In genomic region chr19:41906271-41906670, GRCh38 we compare ENCODE assay signal across 32 cellular contexts. TPM values are rescaled to one million over a fixed set of nuclear protein-coding genes. Genes with fewer than 3 reads are reported as not detected.
A peak's percentile ranks its signal among the peaks of the same experiment; 100 is the strongest.
DNase-seq lines count a peak whose midpoint lies in the region; ATAC-seq and TF ChIP-seq lines count a peak whose summit lies in the region.
"Had no signal": no experiment of that assay in that cellular context is flagged by ENCODE, and none has a peak within 500 bp of the region (broad histone marks: within the 10 kb centered on the region; RNA-seq: fewer than 3 reads in every experiment).

No MANE protein-coding gene starts in this region.

- no peaks in the 10 kb centered on the region for H3K27me3 ChIP-seq in Caco-2 (replicated peaks; ENCODE audit: control insufficient read depth, insufficient read depth, low read length)
- H3K27me3 ChIP-seq: adrenal gland had no signal

- no peaks in the 10 kb centered on the region for H3K9me2 ChIP-seq in OCI-LY7 (ENCODE audit: insufficient read depth, low read length)

- peak overlapping the region; percentile 78 for H3K27ac ChIP-seq in 22Rv1
- no peak overlapping the region for H3K27ac ChIP-seq in OCI-LY7 (ENCODE audit: low read depth, low read length, poor library complexity, severe bottlenecking)
- H3K27ac ChIP-seq: adrenal gland, BLaER1, dorsolateral prefrontal cortex, GM23248, KMS-11, left ventricle myocardium inferior, WERI-Rb-1 had no signal

- no peaks in the 10 kb centered on the region for H4K20me1 ChIP-seq in OCI-LY7 (ENCODE audit: insufficient read depth, low read length)

- no peak overlapping the region for H2AFZ ChIP-seq in OCI-LY7 (ENCODE audit: low read length)
- H2AFZ ChIP-seq: GM23248 had no signal

- H3K4me2 ChIP-seq in OCI-LY7 (ENCODE audit: low read length) = no peak overlapping the region
- H3K4me2 ChIP-seq: BLaER1, KMS-11 had no signal

- no peaks in the 10 kb centered on the region for H3K9me3 Mint-ChIP-seq in Caco-2 (ENCODE audit: unreplicated experiment)
- H3K9me3 Mint-ChIP-seq in WTC11 = no peaks in the 10 kb centered on the region
- no peaks in the 10 kb centered on the region for H3K9me3 Mint-ChIP-seq in memory B cell
- H3K9me3 Mint-ChIP-seq: brain, neural crest cell had no signal

- CTCF ChIA-PET in Caco-2 (lab: Charles Lee) = no interaction called here
- CTCF ChIA-PET in WTC11 (lab: Charles Lee) = interaction anchor here (0.9 to 1.7 kb wide), 4 partner anchors 10 to 31 kb away, joined by 3 to 7 read pairs (median 4); no protein-coding TSS in a partner anchor
- CTCF ChIA-PET in OCI-LY7 (lab: Charles Lee; ENCODE audit: unreplicated experiment) = no interaction called here

- no peaks in the 10 kb centered on the region for H3K79me2 ChIP-seq in OCI-LY7 (ENCODE audit: insufficient read depth, low read depth, low read length)

- H3K36me3 ChIP-seq in Caco-2 (ENCODE audit: control insufficient read depth, insufficient read depth, low read length) (peaks cover 8% of the 10 kb centered on the region), OCI-LY7 (ENCODE audit: insufficient read depth, low read length) (peaks cover 63% of the 10 kb centered on the region)

- H3K36me3 Mint-ChIP-seq in Caco-2 (ENCODE audit: insufficient read depth, unreplicated experiment) = peaks cover 30% of the 10 kb centered on the region
- peaks cover 26% of the 10 kb centered on the region for H3K36me3 Mint-ChIP-seq in WTC11
- H3K36me3 Mint-ChIP-seq in memory B cell = peaks cover 34% of the 10 kb centered on the region

- POLR2A ChIA-PET in Caco-2 (lab: Charles Lee) = no interaction called here
- POLR2A ChIA-PET in WTC11 (lab: Charles Lee) = interaction anchor here (0.6 to 1.7 kb wide), 4 partner anchors 14 to 36 kb away, joined by 3 to 5 read pairs (median 4); no protein-coding TSS in a partner anchor
- POLR2A ChIA-PET in OCI-LY7 (lab: Charles Lee) = no interaction called here

- BruUV-seq in Caco-2 (replicated peaks; lab: Mats Ljungman, UMichigan) (no TSS peak), OCI-LY7 (replicated peaks; lab: Mats Ljungman, UMichigan) (no TSS peak)

- intact Hi-C loops in Caco-2 (cut with micrococcal nuclease; ENCODE audit: unreplicated experiment) (no loop called here), OCI-LY7 (cut with micrococcal nuclease; ENCODE audit: unreplicated experiment) (no loop called here)

- H3K9me3 ChIP-seq in Caco-2 (no peaks in the 10 kb centered on the region), OCI-LY7 (ENCODE audit: low read length) (no peaks in the 10 kb centered on the region)
- H3K9me3 ChIP-seq: adrenal gland, BLaER1, left ventricle myocardium inferior had no signal

- TF ChIP-seq CTCF in 22Rv1 (IDR thresholded peaks at IDR 0.05) (no peak), Caco-2 (IDR thresholded peaks at IDR 0.05; ENCODE audit: insufficient read depth in 1 of 2, low read depth in 1 of 2, low read length in 1 of 2, severe bottlenecking in 1 of 2, unreplicated experiment in 1 of 2) (no peak), WTC11 (IDR thresholded peaks at IDR 0.05) (no peak), OCI-LY7 (conservative IDR thresholded peaks at IDR 0.05; ENCODE audit: low read length) (no peak)

- H3K4me3 Mint-ChIP-seq in Caco-2 (ENCODE audit: unreplicated experiment) (peak overlapping the region; percentile 19), WTC11 (no peak overlapping the region), memory B cell (no peak overlapping the region)
- H3K4me3 Mint-ChIP-seq: neural crest cell had no signal

- H3K4me3 ChIP-seq in Caco-2 (ENCODE audit: low read depth, low read length) (no peak overlapping the region), OCI-LY7 (ENCODE audit: low read depth, low read length, poor library complexity, severe bottlenecking) (no peak overlapping the region)
- H3K4me3 ChIP-seq: adrenal gland, BLaER1, dorsolateral prefrontal cortex, GM12878, GM23248, left ventricle myocardium inferior had no signal

- H3K27ac Mint-ChIP-seq in Caco-2 (ENCODE audit: unreplicated experiment) = peak overlapping the region; percentile 98
- H3K27ac Mint-ChIP-seq in WTC11 = peak overlapping the region; percentile 10; the same call in 1 of the 2 replicates
- H3K27ac Mint-ChIP-seq in memory B cell = peak overlapping the region; percentile 24

- H3K4me1 ChIP-seq in Caco-2 (peaks cover 26% of the 10 kb centered on the region), OCI-LY7 (ENCODE audit: insufficient read depth, low read length, poor library complexity, severe bottlenecking) (no peaks in the 10 kb centered on the region)
- H3K4me1 ChIP-seq: adrenal gland, left ventricle myocardium inferior had no signal

- peaks cover 28% of the 10 kb centered on the region for H3K4me1 Mint-ChIP-seq in Caco-2 (ENCODE audit: low read depth, unreplicated experiment)
- no peaks in the 10 kb centered on the region for H3K4me1 Mint-ChIP-seq in WTC11
- peaks cover 32% of the 10 kb centered on the region for H3K4me1 Mint-ChIP-seq in memory B cell
- H3K4me1 Mint-ChIP-seq: brain had no signal

- no peaks in the 10 kb centered on the region for H3K27me3 Mint-ChIP-seq in Caco-2 (ENCODE audit: insufficient read depth, unreplicated experiment)
- peaks cover 7% of the 10 kb centered on the region for H3K27me3 Mint-ChIP-seq in WTC11 (ENCODE audit: low read depth)
- H3K27me3 Mint-ChIP-seq in memory B cell = no peaks in the 10 kb centered on the region

- DNase-seq in Caco-2 (no peak), WTC11 (ENCODE audit: low spot score) (no peak), memory B cell (ENCODE audit: low spot score in 2 of 2) (no peak), NCI-H1436 (lab: John Stamatoyannopoulos, UW) (no peak), OCI-LY7 (ENCODE audit: low spot score) (no peak)
- DNase-seq: activated CD4-positive, alpha-beta T cell treated with anti-CD3 and anti-CD28 coated beads, Interleukin-2, amount 50 U/mL, for 4 hours; activated CD8-positive, alpha-beta memory T cell treated with anti-CD3 and anti-CD28 coated beads, Interleukin-2, amount 50 U/mL, for 4 hours; activated gamma-delta T cell; adrenal gland; Calu3; dorsolateral prefrontal cortex; GM23248; left ventricle myocardium inferior; MM.1S; NCI-H1417; NCI-H2081 treated with DMSO at 0.1 percent for 48 hours; NCI-H345; NCI-H748 treated with DMSO at 0.1 percent for 48 hours; posterior cingulate gyrus; stimulated activated CD4-positive, alpha-beta T cell treated with anti-CD3 and anti-CD28 coated beads, Interleukin-2, amount 100 ng/mL, for 24 hours; trophoblast cell; WERI-Rb-1 had no signal

- ATAC-seq in WTC11 (peak; percentile 43), memory B cell (ENCODE audit: low read depth) (no peak), GM21619 (IDR thresholded peaks at IDR 0.05; ENCODE audit: unreplicated experiment) (no peak)
- ATAC-seq: GM12878, right cardiac atrium had no signal

TF ChIP-seq in WTC11, 78 proteins besides CTCF, POLR2A, EP300 and RAD21 (continues in another document):
- TF ChIP-seq ZNF263 (CRISPR knock-in tag; IDR thresholded peaks at IDR 0.05; ENCODE audit: low read depth) (no peak), ELF4 (CRISPR knock-in tag; IDR thresholded peaks at IDR 0.05; ENCODE audit: low read depth) (no peak), NFE2L1 (CRISPR knock-in tag; IDR thresholded peaks at IDR 0.05) (no peak), CREM (CRISPR knock-in tag; IDR thresholded peaks at IDR 0.05) (no peak), ATF3 (CRISPR knock-in tag; conservative IDR thresholded peaks at IDR 0.05) (no peak), GABPB1 (CRISPR knock-in tag; IDR thresholded peaks at IDR 0.05) (no peak), NFYB (CRISPR knock-in tag; conservative IDR thresholded peaks at IDR 0.05; ENCODE audit: low read depth) (no peak)

RNA-seq across cellular contexts. Expression of gene ERFL, which starts 22.0 kb away (rescaled TPM):
- 0.23 and 0.49 TPM in 2 replicates for total RNA-seq in Caco-2 (2022)
- total RNA-seq in WTC11 (2021) = 0.30 to 0.66 TPM (median 0.31 TPM) in 3 replicates
- total RNA-seq in OCI-LY7 (2014; rRNA removed; shearing (Covaris generic)) = 1.6 and 1.9 TPM in 2 replicates
- 5.9 and 6.8 TPM in 2 replicates for total RNA-seq in OCI-LY7 (2022)
- total RNA-seq: adrenal gland, cerebellum, GM23248, left ventricle myocardium inferior, SK-MEL-5 had no signal

RNA-seq across cellular contexts. Expression of gene ARHGEF1, which starts 23.3 kb away (rescaled TPM):
- total RNA-seq in Caco-2 (2022) (60.2 and 63.5 TPM in 2 replicates), WTC11 (2021) (77.2 to 102 TPM (median 82.9 TPM) in 3 replicates), OCI-LY7 (2022) (297 and 318 TPM in 2 replicates)
- total RNA-seq in OCI-LY7 (2014; rRNA removed; shearing (Covaris generic)) = 74.9 and 96.9 TPM in 2 replicates

RNA-seq across cellular contexts. Expression of gene CD79A, which starts 29.2 kb away (rescaled TPM):
- 0.82 TPM in 1 of 2 replicates, not detected in the other for total RNA-seq in Caco-2 (2022)
- 0.42 to 1.2 TPM (median 0.71 TPM) in 3 replicates for total RNA-seq in WTC11 (2021)
- total RNA-seq in OCI-LY7 (2014; rRNA removed; shearing (Covaris generic)) = 848 and 1,195 TPM in 2 replicates
- 896 and 1,094 TPM in 2 replicates for total RNA-seq in OCI-LY7 (2022)
- total RNA-seq: cerebellum, GM23248, left ventricle myocardium inferior had no signal

RNA-seq across cellular contexts. Expression of gene RPS19, which starts 46.2 kb away (rescaled TPM):
- total RNA-seq in Caco-2 (2022) (3,297 and 3,418 TPM in 2 replicates), WTC11 (2021) (3,152 to 3,787 TPM (median 3,713 TPM) in 3 replicates), OCI-LY7 (2022) (3,803 and 3,902 TPM in 2 replicates)
- 4,018 and 4,414 TPM in 2 replicates for total RNA-seq in OCI-LY7 (2014; rRNA removed; shearing (Covaris generic))

RNA-seq across cellular contexts. Expression of gene RABAC1, which starts 52.9 kb away (rescaled TPM):
- total RNA-seq in Caco-2 (2022) (64.4 and 70.7 TPM in 2 replicates), WTC11 (2021) (159 to 184 TPM (median 159 TPM) in 3 replicates), OCI-LY7 (2022) (167 and 191 TPM in 2 replicates)
- 161 and 171 TPM in 2 replicates for total RNA-seq in OCI-LY7 (2014; rRNA removed; shearing (Covaris generic))

Comparison
In these comparisons a context has a peak if more than half of its experiments do, and no peak if none do; other contexts are left out.
1. H3K27ac Mint-ChIP-seq: peak in every context shown above with its lines; median percentile 98 in Caco-2; 24 in memory B cell; 10 in WTC11.
2. RNA of gene CD79A, which starts 29.2 kb away (total RNA-seq): 848 to 1,195 TPM in OCI-LY7; 0.82 TPM in Caco-2 and 0.42 to 1.2 TPM in WTC11; every median in the first group is over 100 times any median in the second.